18 cellular contexts compared by ENCODE assay signal in genomic region chr9:79387091-79387490, GRCh38.
DNase-seq lines count a peak whose midpoint lies in the region; TF ChIP-seq lines count a peak whose summit lies in the region.
"Had no signal": no experiment of that assay in that cellular context is flagged by ENCODE, and none has a peak within 500 bp of the region (broad histone marks: within the 10 kb centered on the region; RNA-seq: fewer than 3 reads in every experiment).

No MANE protein-coding gene starts in this region.

- TF ChIP-seq POLR2A in uterus (IDR thresholded peaks at IDR 0.05): no peak

- no peaks in the 10 kb centered on the region for H3K27me3 ChIP-seq in uterus

- H3K36me3 ChIP-seq in uterus: no peaks in the 10 kb centered on the region

- in situ Hi-C loops in astrocyte of the spinal cord (cut with HindIII; ENCODE audit: low sequenced_read_pairs): no loop called here

- H3K4me3 ChIP-seq in astrocyte of the spinal cord (ENCODE audit: low read depth, low read length) (no peak overlapping the region), skeletal muscle cell (ENCODE audit: low read depth, low read length) (no peak overlapping the region), uterus (no peak overlapping the region)
- H3K4me3 ChIP-seq: SK-N-MC had no signal

- no peak overlapping the region for H3K4me3 Mint-ChIP-seq in activated CD4-positive, alpha-beta T cell treated with anti-CD3 and anti-CD28 coated beads, Interleukin-2, amount 10 ng/mL, durations not matched to agents 24 days and 14 days
- H3K4me3 Mint-ChIP-seq: CD8-positive, alpha-beta T cell had no signal

- H3K9me3 Mint-ChIP-seq in activated CD4-positive, alpha-beta T cell treated with anti-CD3 and anti-CD28 coated beads, Interleukin-2, amount 10 ng/mL, durations not matched to agents 24 days and 14 days: no peaks in the 10 kb centered on the region
- H3K9me3 Mint-ChIP-seq: CD8-positive, alpha-beta T cell had no signal

- no peak for TF ChIP-seq CTCF in astrocyte of the spinal cord (IDR thresholded peaks at IDR 0.05; ENCODE audit: low read depth, low read length)
- TF ChIP-seq CTCF in uterus (IDR thresholded peaks at IDR 0.05): no peak

- H3K27me3 Mint-ChIP-seq in activated CD4-positive, alpha-beta T cell treated with anti-CD3 and anti-CD28 coated beads, Interleukin-2, amount 10 ng/mL, durations not matched to agents 24 days and 14 days: no peaks in the 10 kb centered on the region

- no peaks in the 10 kb centered on the region for H3K4me1 Mint-ChIP-seq in activated CD4-positive, alpha-beta T cell treated with anti-CD3 and anti-CD28 coated beads, Interleukin-2, amount 10 ng/mL, durations not matched to agents 24 days and 14 days

- no peak overlapping the region for H3K27ac Mint-ChIP-seq in activated CD4-positive, alpha-beta T cell treated with anti-CD3 and anti-CD28 coated beads, Interleukin-2, amount 10 ng/mL, durations not matched to agents 24 days and 14 days
- H3K27ac Mint-ChIP-seq: CD8-positive, alpha-beta T cell had no signal

- no peaks in the 10 kb centered on the region for H3K9me3 ChIP-seq in uterus

- H3K27ac ChIP-seq in uterus: no peak overlapping the region
- H3K27ac ChIP-seq: HL-60, KMS-11, SK-N-MC had no signal

- H3K36me3 Mint-ChIP-seq in activated CD4-positive, alpha-beta T cell treated with anti-CD3 and anti-CD28 coated beads, Interleukin-2, amount 10 ng/mL, durations not matched to agents 24 days and 14 days (ENCODE audit: low read depth): no peaks in the 10 kb centered on the region
- H3K36me3 Mint-ChIP-seq: CD8-positive, alpha-beta T cell had no signal

- intact Hi-C loops in uterus (cut with DNase I; ENCODE audit: low total_unique reads): no loop called here
- intact Hi-C loops in activated CD4-positive, alpha-beta T cell treated with anti-CD3 and anti-CD28 coated beads, Interleukin-2, amount 10 ng/mL, durations not matched to agents 24 days and 14 days (cut with micrococcal nuclease): no loop called here

- peak; percentile 27 for DNase-seq in EH (ENCODE audit: low read depth)
- DNase-seq in M059J (ENCODE audit: low read depth): peak; percentile 58
- peak; percentile 54 for DNase-seq in astrocyte of the spinal cord (ENCODE audit: low read depth, low spot score)
- DNase-seq in skeletal muscle cell (ENCODE audit: low read depth): peak; percentile 64
- DNase-seq in uterus: no peak
- DNase-seq in NCI-H2029 (lab: John Stamatoyannopoulos, UW): no peak
- no peak for DNase-seq in activated CD4-positive, alpha-beta T cell treated with anti-CD3 and anti-CD28 coated beads, Interleukin-2, amount 10 ng/mL, durations not matched to agents 24 days and 14 days
- no peak for DNase-seq in activated CD4-positive, CD25-positive, alpha-beta regulatory T cell treated with anti-CD3 and anti-CD28 coated beads, Interleukin-2, amount 50 U/mL, for 72 hours
- DNase-seq: CD8-positive, alpha-beta T cell; MM.1S; NCI-H1417 treated with DMSO at 0.1 percent for 48 hours; NCI-H2081 treated with DMSO at 0.1 percent for 48 hours; NCI-H345; PC-3; T-helper 1 cell had no signal

- H3K4me1 ChIP-seq in uterus: no peaks in the 10 kb centered on the region

Comparison
In these comparisons a context has a peak if more than half of its experiments do, and no peak if none do; other contexts are left out.
1. DNase-seq: peak in EH (single experiment), M059J (single experiment), astrocyte of the spinal cord (single experiment) and skeletal muscle cell (single experiment); none in uterus (0 of 2), NCI-H2029 (single experiment), activated CD4-positive, alpha-beta T cell treated with anti-CD3 and anti-CD28 coated beads, Interleukin-2, amount 10 ng/mL, durations not matched to agents 24 days and 14 days (single experiment) and activated CD4-positive, CD25-positive, alpha-beta regulatory T cell treated with anti-CD3 and anti-CD28 coated beads, Interleukin-2, amount 50 U/mL, for 72 hours (single experiment).